8 cellular contexts compared by ENCODE assay signal in the genomic region with DNA sequence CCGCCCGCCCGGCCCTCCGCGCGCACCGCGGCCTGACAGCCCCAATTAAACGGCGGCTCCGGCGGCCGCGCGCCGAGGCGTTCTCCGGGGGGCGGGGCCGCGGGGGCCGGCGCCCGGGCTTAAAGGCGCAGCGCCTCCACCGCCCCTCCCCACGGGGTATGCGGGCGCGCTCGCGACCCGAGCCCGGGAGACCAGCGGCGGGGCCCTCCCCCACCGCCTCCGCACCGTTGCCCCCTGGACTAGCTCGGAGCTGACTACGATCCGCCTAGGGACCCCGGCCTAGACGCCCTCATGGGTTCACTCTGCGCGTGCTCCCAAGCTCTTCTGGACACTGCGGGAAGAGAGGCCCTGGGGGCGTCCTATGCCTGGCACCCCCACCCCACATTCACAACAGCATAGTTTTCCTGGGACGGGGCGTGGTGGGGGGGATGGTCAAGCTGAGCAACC. TPM values are rescaled to one million over a fixed set of nuclear protein-coding genes. Genes with fewer than 3 reads are reported as not detected.
DNase-seq lines count a peak whose midpoint lies in the region; ATAC-seq and TF ChIP-seq lines count a peak whose summit lies in the region.

Gene DUSP7, minus strand, starts transcription at position 51 of the 447 bp plus-strand sequence. CDS start 205 bp downstream, outside the sequence.

- H3K36me3 ChIP-seq in mucosa of stomach (ENCODE audit: control insufficient read depth, insufficient read depth, low read length) = no peaks in the 10 kb centered on the region

- peak; percentile 25 for DNase-seq in NCI-H2107 (lab: John Stamatoyannopoulos, UW)
- no peak for DNase-seq in NCI-H2107 treated with DMSO at 0.1 percent for 48 hours (lab: John Stamatoyannopoulos, UW; ENCODE audit: unreplicated experiment)
- DNase-seq in NOMO-1 treated with dmso at 0.1 percent for 144 hours (lab: John Stamatoyannopoulos, UW; ENCODE audit: unreplicated experiment) = peak; percentile 48
- peak; percentile 64 for DNase-seq in activated T-cell treated with anti-CD3 and anti-CD28 coated beads for 24 hours (ENCODE audit: low read depth)
- no peak for DNase-seq in epithelial cell of proximal tubule (ENCODE audit: low read depth)
- peak; percentile 36 to 45 for DNase-seq in stimulated activated CD8-positive, alpha-beta memory T cell treated with anti-CD3 and anti-CD28 coated beads, Interleukin-7, amount 100 ng/mL, for 1 hour (ENCODE audit: low read depth in 2 of 2)

- peak; percentile 35 for ATAC-seq in HG03097 (IDR thresholded peaks at IDR 0.05; ENCODE audit: low FRiP score, unreplicated experiment)

- TF ChIP-seq CTCF in epithelial cell of proximal tubule (conservative IDR thresholded peaks at IDR 0.05; ENCODE audit: low read depth, low read length) = no peak

- peak within 1 kb of the TSS; percentile 84 for H3K9ac ChIP-seq in mucosa of stomach (ENCODE audit: low read length)

- no peaks in the 10 kb centered on the region for H3K27me3 ChIP-seq in mucosa of stomach (ENCODE audit: control insufficient read depth, insufficient read depth, low read length)

- H3K4me3 ChIP-seq in epithelial cell of proximal tubule (ENCODE audit: low read depth, low read length) (peak within 1 kb of the TSS; percentile 81), mucosa of stomach (ENCODE audit: low read length) (peak within 1 kb of the TSS; percentile 76)

- peaks cover 62% of the 10 kb centered on the region for H3K4me1 ChIP-seq in mucosa of stomach (ENCODE audit: control insufficient read depth, insufficient read depth, low read length)

- no peaks in the 10 kb centered on the region for H3K9me3 ChIP-seq in mucosa of stomach (ENCODE audit: control insufficient read depth, low read length)

RNA-seq across cellular contexts. Expression of gene DUSP7, which starts in this region (rescaled TPM):
- 23.7 and 25.9 TPM in 2 replicates for total RNA-seq in epithelial cell of proximal tubule

Comparison
In these comparisons a context has a peak if more than half of its experiments do, and no peak if none do; other contexts are left out.
1. DNase-seq: peak in NCI-H2107 (single experiment), NOMO-1 treated with dmso at 0.1 percent for 144 hours (single experiment), activated T-cell treated with anti-CD3 and anti-CD28 coated beads for 24 hours (single experiment) and stimulated activated CD8-positive, alpha-beta memory T cell treated with anti-CD3 and anti-CD28 coated beads, Interleukin-7, amount 100 ng/mL, for 1 hour (2 of 2); none in NCI-H2107 treated with DMSO at 0.1 percent for 48 hours (single experiment) and epithelial cell of proximal tubule (single experiment).